ENCODE assay signal across 21 cellular contexts in the genomic region with DNA sequence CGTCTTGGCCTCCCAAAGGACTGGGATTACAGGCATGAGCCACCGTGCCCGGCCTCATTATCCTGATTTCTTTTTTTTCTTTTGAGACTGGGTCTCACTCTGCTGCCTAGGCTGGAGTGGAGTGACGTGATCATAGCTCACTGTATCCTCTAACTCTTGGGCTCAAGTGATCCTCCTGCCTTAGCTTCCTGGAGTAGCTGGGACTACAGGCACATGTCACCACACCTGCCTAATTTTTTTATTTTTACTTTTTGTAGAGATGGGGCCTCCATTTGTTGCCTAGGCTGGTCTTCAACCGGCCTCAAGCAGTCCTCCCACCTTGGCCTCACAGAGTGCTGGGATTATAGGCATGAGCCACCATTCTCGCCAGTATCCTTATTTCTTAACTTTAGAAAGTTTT. TPM values are rescaled to one million over a fixed set of nuclear protein-coding genes. Genes with fewer than 3 reads are reported as not detected.
DNase-seq lines count a peak whose midpoint lies in the region; ATAC-seq and TF ChIP-seq lines count a peak whose summit lies in the region.
"Had no signal": no experiment of that assay in that cellular context is flagged by ENCODE, and none has a peak within 500 bp of the region (broad histone marks: within the 10 kb centered on the region; RNA-seq: fewer than 3 reads in every experiment).

No MANE protein-coding gene starts in this region.

- H3K4me3 ChIP-seq in PC-9 (no peak overlapping the region), tibial artery (peak overlapping the region; percentile 74 to 93), adrenal gland (no peak overlapping the region), dorsolateral prefrontal cortex (peak overlapping the region in 19 of 59 donors; percentile 16 to 97 (median 92))
- H3K4me3 ChIP-seq: pancreas had no signal

- peak overlapping the region; percentile 46 for H3K27ac Mint-ChIP-seq in activated naive CD4-positive, alpha-beta T cell treated with anti-CD3 and anti-CD28 coated beads, Interleukin-2, amount 10 ng/mL, durations not matched to agents 7 days and 5 days
- H3K27ac Mint-ChIP-seq: activated B cell treated with CpG ODN at 0.5 μM for 24 hours had no signal

- intact Hi-C loops in PC-9 (cut with micrococcal nuclease; ENCODE audit: unreplicated experiment) (no loop called here), tibial artery (cut with DNase I; ENCODE audit: low total_unique reads) (loop anchor here (5.0 to 10.0 kb wide), 2 partner anchors 46 to 132 kb away; partner anchors contain the start of gene CNEP1R1), adrenal gland (cut with DNase I) (no loop called here), dorsolateral prefrontal cortex (cut with DNase I) (loop anchor here (10.0 kb wide), 3 partner anchors 208 to 588 kb away; partner anchors contain the start of genes BRD7 (in 1 of the 2) and CYLD (in 1 of the 2))

- no TSS peak for BruUV-seq in PC-9 (replicated peaks; lab: Mats Ljungman, UMichigan)

- 0 out of 2 replicates have a peak overlapping the region, but pooled peaks have one; percentile 8 for H3K4me2 ChIP-seq in PC-9

- 93 to 96% (median 94%) methylated on average over 6 of the region's 6 CpGs for WGBS in adrenal gland, 4 donors

- H3K79me2 ChIP-seq in PC-9 (ENCODE audit: low read depth): peaks cover 78% of the 10 kb centered on the region

- peaks cover 30% of the 10 kb centered on the region for H3K36me3 Mint-ChIP-seq in activated naive CD4-positive, alpha-beta T cell treated with anti-CD3 and anti-CD28 coated beads, Interleukin-2, amount 10 ng/mL, durations not matched to agents 7 days and 5 days
- H3K36me3 Mint-ChIP-seq: mesothelial cell of epicardium had no signal

- H3K4me3 Mint-ChIP-seq in activated naive CD4-positive, alpha-beta T cell treated with anti-CD3 and anti-CD28 coated beads, Interleukin-2, amount 10 ng/mL, durations not matched to agents 7 days and 5 days: peak overlapping the region; percentile 49
- H3K4me3 Mint-ChIP-seq: mesothelial cell of epicardium had no signal

- TF ChIP-seq CTCF in PC-9 (conservative IDR thresholded peaks at IDR 0.05) (no peak), tibial artery (IDR thresholded peaks at IDR 0.05) (no peak), adrenal gland (IDR thresholded peaks at IDR 0.05) (no peak), dorsolateral prefrontal cortex (IDR thresholded peaks at IDR 0.05 in 54 of 56, conservative IDR thresholded peaks at IDR 0.05 in 2 of 56; ENCODE audit: low read depth in 1 of 56, partially characterized antibody in 56 of 56) (no peak)

- no peak overlapping the region for H2AFZ ChIP-seq in PC-9
- H2AFZ ChIP-seq: GM23248 had no signal

- H3K27ac ChIP-seq in PC-9 (no peak overlapping the region), tibial artery (peak overlapping the region; percentile 90 to 94), adrenal gland (peak overlapping the region in 1 of 5 donors; percentile 62), dorsolateral prefrontal cortex (peak overlapping the region in 1 of 59 donors; percentile 23)
- H3K27ac ChIP-seq: pancreas, Peyer's patch, suprapubic skin had no signal

- CTCF ChIA-PET in activated naive CD4-positive, alpha-beta T cell treated with anti-CD3 and anti-CD28 coated beads, Interleukin-2, amount 10 ng/mL, durations not matched to agents 7 days and 5 days (lab: Charles Lee): interaction anchor here (0.7 to 2.3 kb wide), 4 partner anchors 11 to 88 kb away, joined by 3 to 10 read pairs (median 4); no protein-coding TSS in a partner anchor
- CTCF ChIA-PET in PC-9 (lab: Charles Lee): interaction anchor here (0.7 kb wide), 1 partner anchor 204 kb away, joined by 3 read pairs; no protein-coding TSS in a partner anchor

- no peaks in the 10 kb centered on the region for H3K27me3 Mint-ChIP-seq in activated naive CD4-positive, alpha-beta T cell treated with anti-CD3 and anti-CD28 coated beads, Interleukin-2, amount 10 ng/mL, durations not matched to agents 7 days and 5 days
- H3K27me3 Mint-ChIP-seq: activated B cell treated with CpG ODN at 0.5 μM for 24 hours had no signal

- H3K4me1 Mint-ChIP-seq in activated naive CD4-positive, alpha-beta T cell treated with anti-CD3 and anti-CD28 coated beads, Interleukin-2, amount 10 ng/mL, durations not matched to agents 7 days and 5 days: peaks cover 68% of the 10 kb centered on the region

- POLR2A ChIA-PET in PC-9 (lab: Charles Lee; ENCODE audit: unreplicated experiment): interaction anchor here (0.5 kb wide), 1 partner anchor 585 kb away, joined by 5 read pairs; the partner anchor contains the start of gene CYLD

- no peaks in the 10 kb centered on the region for H3K27me3 ChIP-seq in PC-9 (ENCODE audit: insufficient read depth, low read depth)
- H3K27me3 ChIP-seq in tibial artery: no peaks in the 10 kb centered on the region
- H3K27me3 ChIP-seq in adrenal gland: no peaks in the 10 kb centered on the region
- H3K27me3 ChIP-seq in dorsolateral prefrontal cortex: no peaks in the 10 kb centered on the region
- H3K27me3 ChIP-seq: heart left ventricle, pancreas, Peyer's patch, suprapubic skin had no signal

- H3F3A ChIP-seq in PC-9 (ENCODE audit: insufficient read depth, low read depth): no peaks in the 10 kb centered on the region; the same call in 1 of the 2 replicates

- TF ChIP-seq POLR2A in adrenal gland (IDR thresholded peaks at IDR 0.05): no peak

- no peaks in the 10 kb centered on the region for H3K36me3 ChIP-seq in PC-9 (ENCODE audit: low read depth)
- H3K36me3 ChIP-seq in tibial artery: no peaks in the 10 kb centered on the region
- H3K36me3 ChIP-seq in adrenal gland (replicated peaks in 1 of 2): no peaks in the 10 kb centered on the region
- H3K36me3 ChIP-seq: pancreas, Peyer's patch had no signal

- no peaks in the 10 kb centered on the region for H3K9me3 ChIP-seq in PC-9 (ENCODE audit: insufficient read depth, low read depth)
- H3K9me3 ChIP-seq in tibial artery: no peaks in the 10 kb centered on the region
- H3K9me3 ChIP-seq in adrenal gland (replicated peaks in 1 of 3): no peaks in the 10 kb centered on the region
- H3K9me3 ChIP-seq: heart left ventricle, pancreas, Peyer's patch, suprapubic skin had no signal

- no peaks in the 10 kb centered on the region for H3K9me2 ChIP-seq in PC-9 (ENCODE audit: insufficient read depth)

- no peak for DNase-seq in activated naive CD4-positive, alpha-beta T cell treated with anti-CD3 and anti-CD28 coated beads, Interleukin-2, amount 10 ng/mL, durations not matched to agents 7 days and 5 days
- DNase-seq in activated naive CD4-positive, alpha-beta T cell treated with Interleukin-2 at 50 U/mL for 16 hours: no peak
- DNase-seq in PC-9 (no peak), left lobe of liver (ENCODE audit: low spot score) (peak; percentile 40), tibial artery (no peak), adrenal gland (no peak), dorsolateral prefrontal cortex (no peak), AG20443 (ENCODE audit: low spot score) (no peak)
- DNase-seq: activated B cell treated with CpG ODN at 0.5 μM for 24 hours, dermis blood vessel endothelial cell, DMS153, GM23248, heart left ventricle, kidney, NCI-H2081 treated with DMSO at 0.1 percent for 48 hours, NCI-H69, pancreas had no signal

- H3K4me1 ChIP-seq in PC-9 (replicated peaks; ENCODE audit: insufficient read depth) (peaks cover 20% of the 10 kb centered on the region), tibial artery (peaks cover 0 to 69% (median 51%) of the 10 kb centered on the region in 4 donors), adrenal gland (replicated peaks in 1 of 2) (peaks cover 17 to 50% of the 10 kb centered on the region in 2 donors)

- ATAC-seq in left lobe of liver: no peak
- ATAC-seq: esophagus mucosa, heart left ventricle, pancreas had no signal

- no peaks in the 10 kb centered on the region for H3K9me3 Mint-ChIP-seq in activated naive CD4-positive, alpha-beta T cell treated with anti-CD3 and anti-CD28 coated beads, Interleukin-2, amount 10 ng/mL, durations not matched to agents 7 days and 5 days
- H3K9me3 Mint-ChIP-seq: activated B cell treated with CpG ODN at 0.5 μM for 24 hours, mesothelial cell of epicardium had no signal

- peaks cover 22% of the 10 kb centered on the region for H4K20me1 ChIP-seq in PC-9 (ENCODE audit: insufficient read depth)

RNA-seq across cellular contexts. Expression of gene TENT4B, which starts 3.5 kb away (rescaled TPM):
- 6.1 and 11.4 TPM in 2 replicates for total RNA-seq in PC-9 (2021)
- 9.3 TPM for total RNA-seq in left lobe of liver
- 10 to 100 TPM in 7 of 8 donors, 1 to 10 TPM in 1; 6.8 to 19.3 (median 13.4) TPM for total RNA-seq in adrenal gland
- 10 to 100 TPM in 1 of 3 donors, 1 to 10 TPM in 2; 4.2 to 27.8 (median 6.0) TPM for polyA plus RNA-seq in adrenal gland
- 10 to 100 TPM in 119 of 120 experiments, 1 to 10 TPM in 1; 9.9 to 37.1 (median 18.3) TPM for total RNA-seq in dorsolateral prefrontal cortex

Comparison
In these comparisons a context has a peak if more than half of its experiments do, and no peak if none do; other contexts are left out.
1. H3K4me3 ChIP-seq: peak in tibial artery (2 of 2); none in PC-9 (single experiment) and adrenal gland (0 of 4).
2. intact Hi-C loops: an anchor here in tibial artery (5.0 to 10.0 kb wide) and dorsolateral prefrontal cortex (10.0 kb wide); none called in PC-9 and adrenal gland.